ENCODE assay signal across 1 cellular context in the genomic region with DNA sequence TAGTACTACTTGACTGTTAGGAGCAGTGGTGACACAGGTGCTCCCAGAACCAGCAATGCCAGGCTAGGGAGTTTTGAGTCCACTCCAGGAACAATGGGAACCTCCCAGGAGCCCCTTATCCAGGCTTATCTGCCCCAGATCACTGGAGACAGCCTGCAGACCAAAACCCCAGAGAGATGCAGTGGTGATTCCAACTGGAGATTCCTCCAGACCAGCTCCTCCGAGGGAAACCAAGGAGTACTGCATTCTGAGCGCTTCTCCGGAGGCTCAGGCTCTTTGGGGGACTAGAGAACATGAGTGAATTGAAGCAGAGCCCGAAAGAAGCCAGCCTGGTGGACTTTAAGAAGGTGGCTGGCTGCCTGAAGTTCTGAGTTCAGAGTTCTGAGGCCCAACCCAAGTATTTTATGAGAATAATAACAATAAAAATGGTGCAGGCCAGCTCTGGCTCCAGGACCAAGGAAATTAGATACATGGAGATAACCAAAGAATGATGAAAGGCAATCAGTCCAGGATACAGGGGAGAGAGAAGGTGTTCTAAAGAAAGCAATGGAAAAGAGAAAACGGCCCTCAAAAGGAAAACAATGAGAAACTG.
TF ChIP-seq lines count a peak whose summit lies in the region.

No MANE protein-coding gene starts in this region.

TF ChIP-seq in WTC11, 78 proteins besides CTCF, POLR2A, EP300 and RAD21 (continued from another document):
- TF ChIP-seq, protein P1, sequence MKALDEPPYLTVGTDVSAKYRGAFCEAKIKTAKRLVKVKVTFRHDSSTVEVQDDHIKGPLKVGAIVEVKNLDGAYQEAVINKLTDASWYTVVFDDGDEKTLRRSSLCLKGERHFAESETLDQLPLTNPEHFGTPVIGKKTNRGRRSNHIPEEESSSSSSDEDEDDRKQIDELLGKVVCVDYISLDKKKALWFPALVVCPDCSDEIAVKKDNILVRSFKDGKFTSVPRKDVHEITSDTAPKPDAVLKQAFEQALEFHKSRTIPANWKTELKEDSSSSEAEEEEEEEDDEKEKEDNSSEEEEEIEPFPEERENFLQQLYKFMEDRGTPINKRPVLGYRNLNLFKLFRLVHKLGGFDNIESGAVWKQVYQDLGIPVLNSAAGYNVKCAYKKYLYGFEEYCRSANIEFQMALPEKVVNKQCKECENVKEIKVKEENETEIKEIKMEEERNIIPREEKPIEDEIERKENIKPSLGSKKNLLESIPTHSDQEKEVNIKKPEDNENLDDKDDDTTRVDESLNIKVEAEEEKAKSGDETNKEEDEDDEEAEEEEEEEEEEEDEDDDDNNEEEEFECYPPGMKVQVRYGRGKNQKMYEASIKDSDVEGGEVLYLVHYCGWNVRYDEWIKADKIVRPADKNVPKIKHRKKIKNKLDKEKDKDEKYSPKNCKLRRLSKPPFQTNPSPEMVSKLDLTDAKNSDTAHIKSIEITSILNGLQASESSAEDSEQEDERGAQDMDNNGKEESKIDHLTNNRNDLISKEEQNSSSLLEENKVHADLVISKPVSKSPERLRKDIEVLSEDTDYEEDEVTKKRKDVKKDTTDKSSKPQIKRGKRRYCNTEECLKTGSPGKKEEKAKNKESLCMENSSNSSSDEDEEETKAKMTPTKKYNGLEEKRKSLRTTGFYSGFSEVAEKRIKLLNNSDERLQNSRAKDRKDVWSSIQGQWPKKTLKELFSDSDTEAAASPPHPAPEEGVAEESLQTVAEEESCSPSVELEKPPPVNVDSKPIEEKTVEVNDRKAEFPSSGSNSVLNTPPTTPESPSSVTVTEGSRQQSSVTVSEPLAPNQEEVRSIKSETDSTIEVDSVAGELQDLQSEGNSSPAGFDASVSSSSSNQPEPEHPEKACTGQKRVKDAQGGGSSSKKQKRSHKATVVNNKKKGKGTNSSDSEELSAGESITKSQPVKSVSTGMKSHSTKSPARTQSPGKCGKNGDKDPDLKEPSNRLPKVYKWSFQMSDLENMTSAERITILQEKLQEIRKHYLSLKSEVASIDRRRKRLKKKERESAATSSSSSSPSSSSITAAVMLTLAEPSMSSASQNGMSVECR (CRISPR knock-in tag; IDR thresholded peaks at IDR 0.05; ENCODE audit: borderline replicate concordance): no peak
- TF ChIP-seq ZNF232 (CRISPR knock-in tag; IDR thresholded peaks at IDR 0.05) (no peak), SP1 (CRISPR knock-in tag; conservative IDR thresholded peaks at IDR 0.05) (no peak), ZNF263 (CRISPR knock-in tag; IDR thresholded peaks at IDR 0.05; ENCODE audit: low read depth) (no peak), ZNF416 (CRISPR knock-in tag; IDR thresholded peaks at IDR 0.05) (no peak), NFATC4 (CRISPR knock-in tag; IDR thresholded peaks at IDR 0.05) (no peak), TEAD4 (CRISPR knock-in tag; IDR thresholded peaks at IDR 0.05) (no peak)
- TF ChIP-seq, protein P2, sequence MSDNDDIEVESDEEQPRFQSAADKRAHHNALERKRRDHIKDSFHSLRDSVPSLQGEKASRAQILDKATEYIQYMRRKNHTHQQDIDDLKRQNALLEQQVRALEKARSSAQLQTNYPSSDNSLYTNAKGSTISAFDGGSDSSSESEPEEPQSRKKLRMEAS (CRISPR knock-in tag; IDR thresholded peaks at IDR 0.05): no peak
- TF ChIP-seq, protein P3, sequence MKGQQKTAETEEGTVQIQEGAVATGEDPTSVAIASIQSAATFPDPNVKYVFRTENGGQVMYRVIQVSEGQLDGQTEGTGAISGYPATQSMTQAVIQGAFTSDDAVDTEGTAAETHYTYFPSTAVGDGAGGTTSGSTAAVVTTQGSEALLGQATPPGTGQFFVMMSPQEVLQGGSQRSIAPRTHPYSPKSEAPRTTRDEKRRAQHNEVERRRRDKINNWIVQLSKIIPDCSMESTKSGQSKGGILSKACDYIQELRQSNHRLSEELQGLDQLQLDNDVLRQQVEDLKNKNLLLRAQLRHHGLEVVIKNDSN (CRISPR knock-in tag; IDR thresholded peaks at IDR 0.05): no peak
